ENCODE assay signal across 1 cellular context in genomic region chr6:26185802-26186201, GRCh38.
TF ChIP-seq lines count a peak whose summit lies in the region.

No MANE protein-coding gene starts in this region.

TF ChIP-seq in WTC11, 78 proteins besides CTCF, POLR2A, EP300 and RAD21:
- no peak for TF ChIP-seq PRDM15 (CRISPR knock-in tag; IDR thresholded peaks at IDR 0.05)
- TF ChIP-seq, protein P1, sequence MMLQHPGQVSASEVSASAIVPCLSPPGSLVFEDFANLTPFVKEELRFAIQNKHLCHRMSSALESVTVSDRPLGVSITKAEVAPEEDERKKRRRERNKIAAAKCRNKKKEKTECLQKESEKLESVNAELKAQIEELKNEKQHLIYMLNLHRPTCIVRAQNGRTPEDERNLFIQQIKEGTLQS (CRISPR knock-in tag; conservative IDR thresholded peaks at IDR 0.05) = no peak
- TF ChIP-seq ETV6 (CRISPR knock-in tag; IDR thresholded peaks at IDR 0.05) = no peak
